In genomic region chr3:12663936-12664908, GRCh38 we compare ENCODE assay signal across 8 cellular contexts. TPM values are rescaled to one million over a fixed set of nuclear protein-coding genes. Genes with fewer than 3 reads are reported as not detected.
A peak's percentile ranks its signal among the peaks of the same experiment; 100 is the strongest.
DNase-seq lines count a peak whose midpoint lies in the region; TF ChIP-seq lines count a peak whose summit lies in the region.

Gene RAF1, minus strand, starts transcription at chr3:12664117. Its CDS starts 45,396 bp downstream, at chr3:12618721.

- H3K4me3 ChIP-seq in effector memory CD4-positive, alpha-beta T cell (ENCODE audit: insufficient read depth, low read depth, low read length, poor library complexity, severe bottlenecking): peak within 1 kb of the TSS; percentile 100

- no peaks in the 10 kb centered on the region for H3K36me3 ChIP-seq in effector memory CD4-positive, alpha-beta T cell (ENCODE audit: control insufficient read depth, insufficient read depth, low read length)

- TF ChIP-seq CTCF in GM20000 (IDR thresholded peaks at IDR 0.05; ENCODE audit: extremely low read depth, missing control alignments): no peak

- H3K27me3 ChIP-seq in effector memory CD4-positive, alpha-beta T cell (replicated peaks; ENCODE audit: control insufficient read depth, insufficient read depth, low read length, poor library complexity, severe bottlenecking): no peaks in the 10 kb centered on the region

- POLR2A ChIA-PET in activated CD8-positive, alpha-beta memory T cell treated with anti-CD3 and anti-CD28 coated beads for 36 hours (lab: Charles Lee): interaction anchor here (0.5 to 1.4 kb wide), 5 partner anchors 43 to 1083 kb away, joined by 3 to 6 read pairs (median 4); partner anchors contain the start of gene RPL32

- H3K27ac ChIP-seq in effector memory CD4-positive, alpha-beta T cell (ENCODE audit: insufficient read depth, low read length, poor library complexity, severe bottlenecking): peak within 1 kb of the TSS; percentile 99

- DNase-seq in CMK (ENCODE audit: low read depth) (peak; percentile 92), GM20000 (ENCODE audit: low spot score) (peak; percentile 96), HT-29 (ENCODE audit: low spot score) (peak; percentile 95), NOMO-1 (lab: John Stamatoyannopoulos, UW; ENCODE audit: unreplicated experiment in 2 of 2) (peak; percentile 98 to 99), medulla oblongata (ENCODE audit: extremely low spot score) (peak; percentile 99)
- peak; percentile 91 to 95 (median 94) for DNase-seq in effector memory CD4-positive, alpha-beta T cell
- peak; percentile 93 for DNase-seq in stimulated activated CD8-positive, alpha-beta memory T cell treated with anti-CD3 and anti-CD28 coated beads, Interleukin-12 subunit alpha, Interleukin-12 subunit beta, amount 100 ng/mL, for 1 hour (ENCODE audit: low read depth)

- CTCF ChIA-PET in activated CD8-positive, alpha-beta memory T cell treated with anti-CD3 and anti-CD28 coated beads for 36 hours (lab: Charles Lee): no interaction called here

- H3K4me1 ChIP-seq in effector memory CD4-positive, alpha-beta T cell (ENCODE audit: control insufficient read depth, insufficient read depth, low read length, poor library complexity, severe bottlenecking): peaks cover 6% of the 10 kb centered on the region

- no peaks in the 10 kb centered on the region for H3K9me3 ChIP-seq in effector memory CD4-positive, alpha-beta T cell (ENCODE audit: control insufficient read depth, low read length)

RNA-seq across cellular contexts. Expression of gene RAF1, which starts in this region (rescaled TPM):
- 51.0 and 54.6 TPM in 2 replicates for total RNA-seq in HT-29 (2014; rRNA removed; shearing (Covaris generic))
- total RNA-seq in activated CD8-positive, alpha-beta memory T cell treated with anti-CD3 and anti-CD28 coated beads for 36 hours: 10 to 100 TPM; 79.8 to 80.9 TPM

Comparison
In these comparisons a context has a peak if more than half of its experiments do, and no peak if none do; other contexts are left out.
1. Peak in every context shown above with its lines: DNase-seq, H3K4me3 ChIP-seq and H3K27ac ChIP-seq.